In the genomic region with DNA sequence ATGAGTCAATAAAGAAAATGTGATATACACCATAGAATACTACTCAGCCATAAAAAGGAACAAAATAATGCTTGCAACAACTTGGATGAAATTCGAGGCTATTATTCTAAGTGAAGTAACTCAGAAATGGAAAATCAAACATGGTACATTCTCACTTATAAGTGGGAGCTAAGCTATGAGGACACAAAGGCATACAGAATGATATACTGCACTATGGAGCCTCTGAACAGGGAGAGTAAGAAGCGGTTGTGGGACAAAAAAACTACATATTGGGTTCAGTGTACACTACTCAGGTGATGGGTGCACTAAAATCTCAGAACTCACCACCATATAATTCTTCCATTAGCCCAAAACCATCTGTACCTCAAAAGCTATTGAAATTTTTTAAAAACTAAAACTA, we compare ENCODE assay signal across 28 cellular contexts.
"Had no signal": no experiment of that assay in that cellular context is flagged by ENCODE, and none has a peak within 500 bp of the region (broad histone marks: within the 10 kb centered on the region; RNA-seq: fewer than 3 reads in every experiment).

No MANE protein-coding gene starts in this region.

- H3K27ac ChIP-seq: ascending aorta, breast epithelium, SJSA1 had no signal

- H3K9me3 ChIP-seq: ascending aorta, breast epithelium, Peyer's patch, SJSA1, SK-N-SH had no signal

- H3K4me1 ChIP-seq: ascending aorta, breast epithelium had no signal

- H3K4me3 Mint-ChIP-seq: activated CD4-positive, alpha-beta T cell treated with anti-CD3 and anti-CD28 coated beads for 36 hours; activated CD4-positive, alpha-beta T cell treated with anti-CD3 and anti-CD28 coated beads, Interleukin-2, amount 10 ng/mL, durations not matched to agents 7 days and 5 days; activated CD8-positive, alpha-beta T cell treated with anti-CD3 and anti-CD28 coated beads, Interleukin-2, amount 10 ng/mL, durations not matched to agents 7 days and 5 days; activated naive CD4-positive, alpha-beta T cell treated with anti-CD3 and anti-CD28 coated beads, Interleukin-2, amount 50 U/mL, for 24 hours; activated naive CD8-positive, alpha-beta T cell treated with anti-CD3 and anti-CD28 coated beads, Interleukin-2, amount 10 ng/mL, durations not matched to agents 7 days and 5 days; activated T-cell treated with anti-CD3 and anti-CD28 coated beads, Interleukin-2, amount 50 U/mL, for 24 hours; T-helper 1 cell treated with Interleukin-12 subunit alpha and Interleukin-12 subunit beta and Interleukin-4 antibody, amounts not matched to agents 30 μg/mL and 1 μg/mL, for 36 hours; T-helper 2 cell treated with Interferon-gamma antibody and Interleukin-4, amounts not matched to agents 5 μg/mL and 100 μg/mL, for 36 hours had no signal

- H3K27me3 Mint-ChIP-seq: activated CD4-positive, alpha-beta T cell treated with anti-CD3 and anti-CD28 coated beads for 36 hours; activated naive CD4-positive, alpha-beta T cell treated with anti-CD3 and anti-CD28 coated beads, Interleukin-2, amount 50 U/mL, for 24 hours; activated naive CD8-positive, alpha-beta T cell treated with anti-CD3 and anti-CD28 coated beads, Interleukin-2, amount 10 ng/mL, durations not matched to agents 7 days and 5 days; activated T-cell treated with anti-CD3 and anti-CD28 coated beads, Interleukin-2, amount 50 U/mL, for 24 hours had no signal

- H3K27ac Mint-ChIP-seq: activated CD4-positive, alpha-beta T cell treated with anti-CD3 and anti-CD28 coated beads for 36 hours; activated CD4-positive, alpha-beta T cell treated with anti-CD3 and anti-CD28 coated beads, Interleukin-2, amount 10 ng/mL, durations not matched to agents 7 days and 5 days; activated naive CD4-positive, alpha-beta T cell treated with anti-CD3 and anti-CD28 coated beads, Interleukin-2, amount 50 U/mL, for 24 hours; activated naive CD8-positive, alpha-beta T cell treated with anti-CD3 and anti-CD28 coated beads, Interleukin-2, amount 10 ng/mL, durations not matched to agents 7 days and 5 days; activated T-cell treated with anti-CD3 and anti-CD28 coated beads, Interleukin-2, amount 50 U/mL, for 24 hours; activated T-helper 2 cell treated with anti-CD3 and anti-CD28 coated beads, Interferon-gamma antibody, Interleukin-2, Interleukin-4, amounts not matched to agents 10 μg/mL and 5 μg/mL and 100 μg/mL, durations not matched to agents 14 hours and 24 hours and 36 hours; T-helper 1 cell treated with Interleukin-12 subunit alpha and Interleukin-12 subunit beta and Interleukin-4 antibody, amounts not matched to agents 30 μg/mL and 1 μg/mL, for 36 hours; T-helper 2 cell treated with Interferon-gamma antibody and Interleukin-4, amounts not matched to agents 5 μg/mL and 100 μg/mL, for 36 hours had no signal

- H3K36me3 ChIP-seq: ascending aorta, breast epithelium, Peyer's patch, SJSA1 had no signal

- H3K9me3 Mint-ChIP-seq: activated T-cell treated with anti-CD3 and anti-CD28 coated beads, Interleukin-2, amount 50 U/mL, for 24 hours; activated T-helper 2 cell treated with anti-CD3 and anti-CD28 coated beads, Interferon-gamma antibody, Interleukin-2, Interleukin-4, amounts not matched to agents 10 μg/mL and 5 μg/mL and 100 μg/mL, durations not matched to agents 14 hours and 24 hours and 36 hours had no signal

- H3K4me3 ChIP-seq: ascending aorta, breast epithelium, Peyer's patch, SJSA1 had no signal

- FAIRE-seq: TTC549 had no signal

- DNase-seq: activated CD4-positive, alpha-beta T cell treated with anti-CD3 and anti-CD28 coated beads for 36 hours; activated CD4-positive, alpha-beta T cell treated with anti-CD3 and anti-CD28 coated beads, Interleukin-2, amount 10 ng/mL, durations not matched to agents 7 days and 5 days; activated CD4-positive, alpha-beta T cell treated with anti-CD3 and anti-CD28 coated beads, Interleukin-2, amount 50 U/mL, for 48 hours; activated CD8-positive, alpha-beta T cell treated with anti-CD3 and anti-CD28 coated beads, Interleukin-2, amount 10 ng/mL, durations not matched to agents 7 days and 5 days; activated gamma-delta T cell; activated naive CD8-positive, alpha-beta T cell treated with anti-CD3 and anti-CD28 coated beads, Interleukin-2, amount 10 ng/mL, durations not matched to agents 7 days and 5 days; activated T-cell treated with anti-CD3 and anti-CD28 coated beads, Interleukin-2, amount 50 U/mL, for 24 hours; amygdala; Karpas-422; NCI-H1105; NCI-H1417 treated with DMSO at 0.1 percent for 48 hours; NCI-H187 treated with DMSO at 0.1 percent for 48 hours; NCI-H2081 treated with DMSO at 0.1 percent for 48 hours; NCI-H446 treated with DMSO at 0.1 percent for 48 hours; NCI-H69; PC-3; Peyer's patch; RPMI8226; SHP77 treated with DMSO at 0.1 percent for 48 hours; SK-N-SH had no signal

- H3K27me3 ChIP-seq: ascending aorta, breast epithelium, Peyer's patch, SJSA1 had no signal

- ATAC-seq: activated CD4-positive, alpha-beta T cell treated with anti-CD3 and anti-CD28 coated beads for 36 hours; activated CD8-positive, alpha-beta T cell treated with anti-CD3 and anti-CD28 coated beads, Interleukin-2, amount 10 ng/mL, durations not matched to agents 7 days and 5 days; PC-3 had no signal

- H3K9ac ChIP-seq: SK-N-SH had no signal

- H3K4me2 ChIP-seq: SK-N-SH had no signal
